15 cellular contexts compared by ENCODE assay signal in genomic region chr17:73663614-73664013, GRCh38. TPM values are rescaled to one million over a fixed set of nuclear protein-coding genes. Genes with fewer than 3 reads are reported as not detected.
DNase-seq lines count a peak whose midpoint lies in the region; ATAC-seq and TF ChIP-seq lines count a peak whose summit lies in the region.
"Had no signal": no experiment of that assay in that cellular context is flagged by ENCODE, and none has a peak within 500 bp of the region (broad histone marks: within the 10 kb centered on the region; RNA-seq: fewer than 3 reads in every experiment).

No MANE protein-coding gene starts in this region.

- TF ChIP-seq CTCF in lung (IDR thresholded peaks at IDR 0.05; ENCODE audit: control extremely low read depth, extremely low read depth), result no peak
- no peak for TF ChIP-seq CTCF in adrenal gland (IDR thresholded peaks at IDR 0.05)
- no peak for TF ChIP-seq CTCF in vagina (IDR thresholded peaks at IDR 0.05)

- peaks cover 23 to 38% of the 10 kb centered on the region in 2 donors for H3K4me1 Mint-ChIP-seq in natural killer cell treated with Interleukin-12 subunit alpha and Interleukin-12 subunit beta and Interleukin-15 and Interleukin-18, amount 100 ng/mL, for 72 hours (ENCODE audit: low read depth in 2 of 2)

- intact Hi-C loops in adrenal gland (cut with DNase I) (no loop called here), vagina (cut with DNase I) (no loop called here)

- TF ChIP-seq POLR2A in adrenal gland (IDR thresholded peaks at IDR 0.05), result no peak
- no peak for TF ChIP-seq POLR2A in vagina (IDR thresholded peaks at IDR 0.05)

- H3K36me3 ChIP-seq in lung (ENCODE audit: control insufficient read depth in 2 of 2, insufficient read depth in 2 of 2, low read length in 2 of 2) (no peaks in the 10 kb centered on the region), adrenal gland (replicated peaks in 1 of 2) (no peaks in the 10 kb centered on the region), vagina (no peaks in the 10 kb centered on the region)
- H3K36me3 ChIP-seq: BLaER1, SJSA1 had no signal

- no peak overlapping the region for H3K27ac ChIP-seq in lung (ENCODE audit: low read depth in 1 of 2, low read length in 1 of 2)
- H3K27ac ChIP-seq in adrenal gland, result no peak overlapping the region
- no peak overlapping the region for H3K27ac ChIP-seq in vagina
- H3K27ac ChIP-seq: BLaER1, SJSA1 had no signal

- H3K27me3 ChIP-seq in lung (ENCODE audit: control insufficient read depth, insufficient read depth) (no peaks in the 10 kb centered on the region), adrenal gland (no peaks in the 10 kb centered on the region), vagina (no peaks in the 10 kb centered on the region)
- H3K27me3 ChIP-seq: BLaER1 had no signal

- DNase-seq in NCI-H1417 (lab: John Stamatoyannopoulos, UW) (peak in 2 of 3 experiments; percentile 11 to 50), NCI-H1417 treated with DMSO at 0.1 percent for 48 hours (lab: John Stamatoyannopoulos, UW) (no peak), NCI-H2029 treated with DMSO at 0.1 percent for 48 hours (lab: John Stamatoyannopoulos, UW) (peak; percentile 18), NCI-H524 treated with DMSO at 0.1 percent for 48 hours (lab: John Stamatoyannopoulos, UW) (peak; percentile 15), lung (ENCODE audit: low spot score) (peak; percentile 6), adrenal gland (no peak), vagina (ENCODE audit: extremely low spot score in 2 of 2) (no peak)
- DNase-seq in natural killer cell treated with Interleukin-12 subunit alpha and Interleukin-12 subunit beta and Interleukin-15 and Interleukin-18, amount 100 ng/mL, for 72 hours (ENCODE audit: low spot score), result no peak
- DNase-seq: 8988T, H9, NCI-H187, NCI-H2227 treated with DMSO at 0.1 percent for 48 hours, PC-3 had no signal

- peaks cover 0 to 4% of the 10 kb centered on the region in 2 donors for H3K9me3 ChIP-seq in lung (ENCODE audit: control insufficient read depth in 2 of 2, insufficient read depth in 1 of 2, low read length in 1 of 2)
- no peaks in the 10 kb centered on the region for H3K9me3 ChIP-seq in adrenal gland (replicated peaks in 1 of 3)
- H3K9me3 ChIP-seq in vagina, result no peaks in the 10 kb centered on the region
- H3K9me3 ChIP-seq: BLaER1, SJSA1 had no signal

- H3K4me3 ChIP-seq in lung (no peak overlapping the region), adrenal gland (no peak overlapping the region), vagina (no peak overlapping the region)
- H3K4me3 ChIP-seq: BLaER1, SJSA1 had no signal

- H3K4me3 Mint-ChIP-seq in natural killer cell treated with Interleukin-12 subunit alpha and Interleukin-12 subunit beta and Interleukin-15 and Interleukin-18, amount 100 ng/mL, for 72 hours, result no peak overlapping the region
- H3K4me3 Mint-ChIP-seq: H9 had no signal

- H3K27me3 Mint-ChIP-seq in natural killer cell treated with Interleukin-12 subunit alpha and Interleukin-12 subunit beta and Interleukin-15 and Interleukin-18, amount 100 ng/mL, for 72 hours, result peaks cover 17 to 28% of the 10 kb centered on the region in 2 donors

- H3K9me3 Mint-ChIP-seq in natural killer cell treated with Interleukin-12 subunit alpha and Interleukin-12 subunit beta and Interleukin-15 and Interleukin-18, amount 100 ng/mL, for 72 hours, result no peaks in the 10 kb centered on the region

- WGBS in lung, 2 donors, result 84 to 93% methylated on average over 1 of the region's 1 CpG
- 83 to 96% (median 84%) methylated on average over 1 of the region's 1 CpG for WGBS in adrenal gland, 4 donors

- peaks cover 0 to 4% of the 10 kb centered on the region in 2 donors for H3K4me1 ChIP-seq in lung (ENCODE audit: control insufficient read depth in 2 of 2, insufficient read depth in 2 of 2, low read length in 2 of 2)
- no peaks in the 10 kb centered on the region for H3K4me1 ChIP-seq in adrenal gland (replicated peaks in 1 of 2)
- H3K4me1 ChIP-seq in vagina, result no peaks in the 10 kb centered on the region
- H3K4me1 ChIP-seq: SJSA1 had no signal

- H3K36me3 Mint-ChIP-seq in natural killer cell treated with Interleukin-12 subunit alpha and Interleukin-12 subunit beta and Interleukin-15 and Interleukin-18, amount 100 ng/mL, for 72 hours, result no peaks in the 10 kb centered on the region

- no peak for ATAC-seq in lung (ENCODE audit: insufficient read depth, low FRiP score)
- no peak for ATAC-seq in natural killer cell treated with Interleukin-12 subunit alpha and Interleukin-12 subunit beta and Interleukin-15 and Interleukin-18, amount 100 ng/mL, for 72 hours
- ATAC-seq: PC-3 had no signal

- H3K27ac Mint-ChIP-seq in natural killer cell treated with Interleukin-12 subunit alpha and Interleukin-12 subunit beta and Interleukin-15 and Interleukin-18, amount 100 ng/mL, for 72 hours, result peak overlapping the region in 1 of 2 donors; percentile 61
- H3K27ac Mint-ChIP-seq: H9 had no signal

RNA-seq across cellular contexts. Expression of gene SDK2, which starts 19.4 kb away (rescaled TPM):
- total RNA-seq in lung, result 10 to 100 TPM in 1 of 2 donors, 1 to 10 TPM in 1; 7.2 to 41.7 TPM
- 1 to 10 TPM in 1 of 2 donors, under 1 TPM in 1; 0.91 to 1.5 TPM for polyA plus RNA-seq in lung
- total RNA-seq in natural killer cell treated with Interleukin-12 subunit alpha and Interleukin-12 subunit beta and Interleukin-15 and Interleukin-18, amount 100 ng/mL, for 72 hours, result under 1 TPM; 0.08 to 0.14 TPM
- total RNA-seq in adrenal gland, result 1 to 10 TPM in 3 of 8 donors, under 1 TPM in 5; 0.52 to 2.1 (median 0.90) TPM
- polyA plus RNA-seq in adrenal gland, result under 1 TPM; 0.27 to 0.88 (median 0.48) TPM
- total RNA-seq in vagina, result 1.7 TPM

Comparison
In these comparisons a context has a peak if more than half of its experiments do, and no peak if none do; other contexts are left out.
1. DNase-seq: peak in NCI-H1417 (2 of 3), NCI-H2029 treated with DMSO at 0.1 percent for 48 hours (single experiment), NCI-H524 treated with DMSO at 0.1 percent for 48 hours (single experiment) and lung (single experiment); none in NCI-H1417 treated with DMSO at 0.1 percent for 48 hours (single experiment), natural killer cell treated with Interleukin-12 subunit alpha and Interleukin-12 subunit beta and Interleukin-15 and Interleukin-18, amount 100 ng/mL, for 72 hours (single experiment), adrenal gland (0 of 7) and vagina (0 of 2).